Comparison of ENCODE assay signal across 13 cellular contexts in the genomic region with DNA sequence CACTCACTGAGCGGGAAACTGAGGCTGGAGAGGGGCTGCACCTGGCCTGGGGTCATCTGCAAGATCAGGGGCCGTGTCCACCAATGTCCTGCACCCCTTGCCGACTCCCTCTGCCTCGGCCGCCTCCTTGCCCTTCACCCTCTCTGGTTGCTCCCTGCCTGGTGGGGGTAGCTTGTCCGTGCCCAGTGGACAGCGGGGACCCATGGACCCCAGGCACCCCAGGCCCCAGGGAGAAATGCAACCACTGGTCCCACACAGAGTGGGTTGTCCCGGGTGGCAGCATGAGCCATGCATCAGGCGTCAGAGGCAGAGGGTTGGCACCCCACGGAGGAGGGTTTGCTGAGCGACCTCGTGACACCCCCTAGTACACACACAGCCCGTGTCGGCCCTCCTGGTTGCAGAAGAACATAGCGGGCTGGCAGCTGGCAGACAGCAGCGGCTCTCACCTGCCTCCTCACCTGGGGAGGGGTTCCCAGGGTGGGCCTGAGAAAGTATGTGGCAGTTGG. TPM values are rescaled to one million over a fixed set of nuclear protein-coding genes. Genes with fewer than 3 reads are reported as not detected.
A peak's percentile ranks its signal among the peaks of the same experiment; 100 is the strongest.
DNase-seq lines count a peak whose midpoint lies in the region; ATAC-seq, FAIRE-seq and TF ChIP-seq lines count a peak whose summit lies in the region.
"Had no signal": no experiment of that assay in that cellular context is flagged by ENCODE, and none has a peak within 500 bp of the region (broad histone marks: within the 10 kb centered on the region; RNA-seq: fewer than 3 reads in every experiment).

No MANE protein-coding gene starts in this region.

- TF ChIP-seq CTCF in SK-N-SH (IDR thresholded peaks at IDR 0.05) (no peak), K562 (IDR thresholded peaks at IDR 0.05 in 2 of 3, conservative IDR thresholded peaks at IDR 0.05 in 1 of 3; ENCODE audit: insufficient read depth in 2 of 3, low read depth in 1 of 3, low read length in 3 of 3) (no peak), neural cell (IDR thresholded peaks at IDR 0.05; ENCODE audit: poor library complexity, severe bottlenecking) (no peak)

- H3K79me2 ChIP-seq in SK-N-SH (ENCODE audit: insufficient read depth) (no peaks in the 10 kb centered on the region), K562 (ENCODE audit: control insufficient read depth, insufficient read depth, low read length) (no peaks in the 10 kb centered on the region), neural cell (replicated peaks; ENCODE audit: insufficient read depth, low read length) (no peaks in the 10 kb centered on the region)

- TF ChIP-seq RAD21 in SK-N-SH (IDR thresholded peaks at IDR 0.05; ENCODE audit: low read length) (no peak), K562 (CRISPR knock-in tag; conservative IDR thresholded peaks at IDR 0.05 in 1 of 2, IDR thresholded peaks at IDR 0.05 in 1 of 2) (no peak), neural cell (conservative IDR thresholded peaks at IDR 0.05) (no peak)

- H3F3A ChIP-seq in SK-N-SH (replicated peaks; ENCODE audit: insufficient read depth) (peaks cover 14% of the 10 kb centered on the region), neural cell (ENCODE audit: insufficient read depth, low read length, poor library complexity, severe bottlenecking) (no peaks in the 10 kb centered on the region)

- DNase-seq in SK-N-SH: no peak
- DNase-seq in K562 (ENCODE audit: extremely low read depth in 1 of 4, low spot score in 3 of 4): no peak
- DNase-seq: DMS153, NCI-H2029, NCI-H510A had no signal

- H4K20me1 ChIP-seq in SK-N-SH (ENCODE audit: insufficient read depth) (no peaks in the 10 kb centered on the region), K562 (replicated peaks; ENCODE audit: control insufficient read depth, insufficient read depth, low read length) (no peaks in the 10 kb centered on the region), neural cell (ENCODE audit: insufficient read depth) (no peaks in the 10 kb centered on the region)

- POLR2A ChIA-PET in SK-N-SH (lab: Yijun Ruan, JAX) (interaction anchor here (0.6 kb wide), 1 partner anchor 599 kb away, joined by 3 read pairs; no protein-coding TSS in a partner anchor), K562 (lab: Yijun Ruan, JAX) (no interaction called here)

- TF ChIP-seq EP300 in SK-N-SH (IDR thresholded peaks at IDR 0.05; ENCODE audit: borderline replicate concordance in 1 of 2, low read depth in 1 of 2, low read length in 1 of 2): no peak
- no peak for TF ChIP-seq EP300 in K562 (IDR thresholded peaks at IDR 0.05; ENCODE audit: low read length)
- no peak for TF ChIP-seq EP300 in neural cell (conservative IDR thresholded peaks at IDR 0.05; ENCODE audit: poor library complexity, severe bottlenecking)

- H3K4me3 ChIP-seq in SK-N-SH (ENCODE audit: low read depth in 2 of 2, low read length in 1 of 2) (no peak overlapping the region), HUES6 (ENCODE audit: low read depth, low read length) (peak overlapping the region; percentile 49), K562 (no peak overlapping the region), neural cell (ENCODE audit: low read length) (no peak overlapping the region)

- CTCF ChIA-PET in SK-N-SH (lab: Yijun Ruan, JAX) (interaction anchor here (1.0 to 3.0 kb wide), 6 partner anchors 9 to 59 kb away, joined by 3 to 23 read pairs (median 5); a partner anchor contains a TSS), K562 (lab: Yijun Ruan, JAX; ENCODE audit: low intra/inter-chr PET ratio) (no interaction called here)

- ATAC-seq in SK-N-SH treated with all-trans-retinoic acid at 6 μM for 48 hours: no peak
- ATAC-seq in K562: no peak
- no peak for ATAC-seq in GM19397 (IDR thresholded peaks at IDR 0.05; ENCODE audit: unreplicated experiment)
- no peak for ATAC-seq in GM19351 (IDR thresholded peaks at IDR 0.05; ENCODE audit: unreplicated experiment)
- no peak for ATAC-seq in HG03442 (IDR thresholded peaks at IDR 0.05; ENCODE audit: unreplicated experiment)

- H3K4me2 ChIP-seq in SK-N-SH (0 out of 2 replicates have a peak overlapping the region, but pooled peaks have one; percentile 47), K562 (ENCODE audit: insufficient read depth, low read length) (no peak overlapping the region), neural cell (ENCODE audit: low read length) (no peak overlapping the region)

- H3K4me1 ChIP-seq in SK-N-SH (ENCODE audit: control insufficient read depth in 1 of 2, insufficient read depth in 2 of 2, low read depth in 1 of 2, low read length in 1 of 2) (peaks cover 5 to 15% of the 10 kb centered on the region in 2 experiments; a peak in 2 of 4 replicates), HUES6 (ENCODE audit: control insufficient read depth, insufficient read depth, low read length) (peaks cover 7% of the 10 kb centered on the region; the same call in 1 of the 2 replicates), K562 (replicated peaks in 1 of 2; ENCODE audit: control insufficient read depth in 2 of 2, insufficient read depth in 2 of 2, low read length in 2 of 2) (peaks cover 12 to 67% of the 10 kb centered on the region in 2 experiments; a peak in 4 of 5 replicates)

- WGBS in SK-N-SH (ENCODE audit: low lambda C conversion rate): 41% methylated on average over 10 of the region's 16 CpGs
- WGBS in K562 (ENCODE audit: insufficient coverage, low coverage, missing lambda C conversion rate): 85% methylated on average over 16 of the region's 16 CpGs

- H3K9me2 ChIP-seq in SK-N-SH (no peaks in the 10 kb centered on the region), neural cell (ENCODE audit: insufficient read depth, low read length) (no peaks in the 10 kb centered on the region)

- H3K27ac ChIP-seq in SK-N-SH (ENCODE audit: low read depth in 2 of 2, low read length in 1 of 2) (no peak overlapping the region), HUES6 (ENCODE audit: low read depth, low read length) (no peak overlapping the region), K562 (ENCODE audit: extremely low read depth, low read depth, low read length) (no peak overlapping the region), neural cell (ENCODE audit: low read length) (no peak overlapping the region)
- H3K27ac ChIP-seq: 22Rv1 had no signal

- H3K9me1 ChIP-seq in K562 (ENCODE audit: control insufficient read depth, insufficient read depth, low read length): no peaks in the 10 kb centered on the region

- FAIRE-seq in K562 (lab: Jason Lieb, UNC): no peak

- no TSS peak for BruUV-seq in K562 (replicated peaks; lab: Mats Ljungman, UMichigan)

- H3K36me3 ChIP-seq in SK-N-SH (replicated peaks in 1 of 2; ENCODE audit: control insufficient read depth in 1 of 2, insufficient read depth in 2 of 2, low read length in 1 of 2): no peaks in the 10 kb centered on the region
- no peaks in the 10 kb centered on the region for H3K36me3 ChIP-seq in HUES6 (ENCODE audit: control insufficient read depth, insufficient read depth, low read length)
- peaks cover 10% of the 10 kb centered on the region; the same call in 2 of the 3 replicates for H3K36me3 ChIP-seq in K562 (ENCODE audit: control insufficient read depth, insufficient read depth, low read length)
- H3K36me3 ChIP-seq in neural cell (ENCODE audit: insufficient read depth, low read length): no peaks in the 10 kb centered on the region

- TF ChIP-seq POLR2A in K562 (conservative IDR thresholded peaks at IDR 0.05): no peak

- in situ Hi-C loops in K562 (cut with MboI): no loop called here

- H3K9me3 ChIP-seq in SK-N-SH (no peaks in the 10 kb centered on the region), HUES6 (ENCODE audit: control insufficient read depth, insufficient read depth, low read depth, low read length) (peaks cover 4% of the 10 kb centered on the region), K562 (replicated peaks; ENCODE audit: control insufficient read depth, insufficient read depth, low read depth, low read length) (no peaks in the 10 kb centered on the region), neural cell (ENCODE audit: low read length) (no peaks in the 10 kb centered on the region)

- H3K27me3 ChIP-seq in SK-N-SH (ENCODE audit: insufficient read depth) (0 out of 2 replicates have a peak, but pooled peaks cover 5% of the 10 kb centered on the region), HUES6 (ENCODE audit: control insufficient read depth, insufficient read depth, low read length) (peaks cover 41% of the 10 kb centered on the region), K562 (ENCODE audit: control insufficient read depth in 2 of 2, insufficient read depth in 2 of 2, low read length in 2 of 2) (no peaks in the 10 kb centered on the region), neural cell (ENCODE audit: insufficient read depth, low read depth, low read length) (peaks cover 5% of the 10 kb centered on the region)

- intact Hi-C loops in K562 (cut with micrococcal nuclease): no loop called here

- no peak overlapping the region for H3K9ac ChIP-seq in SK-N-SH
- H3K9ac ChIP-seq in HUES6 (ENCODE audit: low read length): no peak overlapping the region
- H3K9ac ChIP-seq in K562 (ENCODE audit: insufficient read depth in 1 of 2, low read depth in 2 of 2, low read length in 2 of 2): peak overlapping the region in 1 of 2 experiments; percentile 93; a peak in 2 of 4 replicates
- peak overlapping the region; percentile 1 for H3K9ac ChIP-seq in neural cell (ENCODE audit: low read length)

- H2AFZ ChIP-seq in SK-N-SH (ENCODE audit: low read depth) (no peak overlapping the region), K562 (ENCODE audit: low read depth, low read length) (no peak overlapping the region; the same call in 1 of the 2 replicates), neural cell (ENCODE audit: low read depth, low read length) (no peak overlapping the region)

RNA-seq across cellular contexts. Expression of a gene that starts 8.8 kb away (rescaled TPM):
- polyA plus RNA-seq in SK-N-SH (2012; rRNA removed) (5.7 and 6.3 TPM in 2 replicates), K562 (2011; rRNA removed) (4.4 and 6.3 TPM in 2 replicates), K562 (2014; fragmentation: Illumina TruSeq; extraction: Trizol) (4.1 and 5.0 TPM in 2 replicates), K562 (2014; fragmentation: Nextera tagmentation; extraction: Ambion mirVana) (1 to 10 TPM; 1.0 to 1.3 TPM), K562 (2014; rRNA removed) (8.4 and 9.8 TPM in 2 replicates), neural cell (not detected in 2 replicates)
- polyA plus RNA-seq in SK-N-SH (2012; cell fraction: cytosol; rRNA removed): 2.8 and 3.8 TPM in 2 replicates
- 26.7 and 27.1 TPM in 2 replicates for polyA plus RNA-seq in SK-N-SH (2012; cell fraction: nucleus; rRNA removed)
- total RNA-seq in K562 (2011; cell fraction: chromatin; rRNA removed; ENCODE audit: low replicate concordance): 12.1 and 28.8 TPM in 2 replicates
- 14.1 and 17.5 TPM in 2 replicates for total RNA-seq in K562 (2011; cell fraction: nucleolus; rRNA removed)
- total RNA-seq in K562 (2011; cell fraction: nucleoplasm; rRNA removed): 11.6 and 15.2 TPM in 2 replicates
- total RNA-seq in K562 (2014; rRNA removed) (3.0 and 4.7 TPM in 2 replicates), K562 (2014; rRNA removed; fragmentation: Illumina TruSeq; extraction: Trizol) (1.2 and 1.8 TPM in 2 replicates), K562 (2015; rRNA removed; fragmentation: Illumina TruSeq; extraction: Trizol) (2.0 and 2.8 TPM in 2 replicates), K562 (2021) (9.4 and 11.6 TPM in 2 replicates)
- 7.7 and 18.9 TPM in 2 replicates for polyA plus RNA-seq in K562 (2011; cell fraction: cytosol; rRNA removed)
- 18.1 and 35.5 TPM in 2 replicates for polyA plus RNA-seq in K562 (2011; cell fraction: nucleus; rRNA removed)
- polyA plus RNA-seq in K562 (2012): 7.6 and 10.3 TPM in 2 replicates
- polyA minus RNA-seq in K562 (2011; rRNA and poly(A)+ RNA removed): 1.6 and 2.7 TPM in 2 replicates
- 5.6 and 15.1 TPM in 2 replicates for polyA minus RNA-seq in K562 (2011; cell fraction: cytosol; rRNA and poly(A)+ RNA removed)
- 3.1 and 4.4 TPM in 2 replicates for polyA minus RNA-seq in K562 (2011; cell fraction: nucleus; rRNA and poly(A)+ RNA removed)
- not detected in 2 replicates for polyA minus RNA-seq in neural cell
- polyA plus RNA-seq: CD14-positive monocyte had no signal

RNA-seq across cellular contexts. Expression of a gene that starts 13.0 kb away (rescaled TPM):
- polyA plus RNA-seq in SK-N-SH (2012; rRNA removed) (6.8 and 9.1 TPM in 2 replicates), K562 (2011; rRNA removed) (18.4 and 36.3 TPM in 2 replicates), K562 (2014; fragmentation: Illumina TruSeq; extraction: Trizol) (12.7 and 36.9 TPM in 2 replicates), K562 (2014; fragmentation: Nextera tagmentation; extraction: Ambion mirVana) (1 to 10 TPM; 1.2 to 1.9 TPM), K562 (2014; rRNA removed) (31.8 and 34.1 TPM in 2 replicates), neural cell (10.7 and 17.0 TPM in 2 replicates)
- 4.0 and 5.0 TPM in 2 replicates for polyA plus RNA-seq in SK-N-SH (2012; cell fraction: cytosol; rRNA removed)
- polyA plus RNA-seq in SK-N-SH (2012; cell fraction: nucleus; rRNA removed): 5.8 and 6.7 TPM in 2 replicates
- total RNA-seq in K562 (2011; cell fraction: chromatin; rRNA removed; ENCODE audit: low replicate concordance): 24.8 and 67.6 TPM in 2 replicates
- 113 and 120 TPM in 2 replicates for total RNA-seq in K562 (2011; cell fraction: nucleolus; rRNA removed)
- 64.9 and 67.3 TPM in 2 replicates for total RNA-seq in K562 (2011; cell fraction: nucleoplasm; rRNA removed)
- total RNA-seq in K562 (2014; rRNA removed) (22.1 and 31.4 TPM in 2 replicates), K562 (2014; rRNA removed; fragmentation: Illumina TruSeq; extraction: Trizol) (5.7 and 7.8 TPM in 2 replicates), K562 (2015; rRNA removed; fragmentation: Illumina TruSeq; extraction: Trizol) (12.2 and 14.5 TPM in 2 replicates), K562 (2021) (64.2 and 66.3 TPM in 2 replicates)
- 26.8 and 94.4 TPM in 2 replicates for polyA plus RNA-seq in K562 (2011; cell fraction: cytosol; rRNA removed)
- polyA plus RNA-seq in K562 (2011; cell fraction: nucleus; rRNA removed): 24.1 and 41.5 TPM in 2 replicates
- 43.3 and 57.4 TPM in 2 replicates for polyA plus RNA-seq in K562 (2012)
- polyA minus RNA-seq in K562 (2011; rRNA and poly(A)+ RNA removed): 11.2 and 16.1 TPM in 2 replicates
- 42.9 and 55.0 TPM in 2 replicates for polyA minus RNA-seq in K562 (2011; cell fraction: cytosol; rRNA and poly(A)+ RNA removed)
- polyA minus RNA-seq in K562 (2011; cell fraction: nucleus; rRNA and poly(A)+ RNA removed): 9.6 and 11.7 TPM in 2 replicates
- polyA minus RNA-seq in neural cell: 6.6 and 8.5 TPM in 2 replicates

RNA-seq across cellular contexts. Expression of a gene that starts 13.8 kb away (rescaled TPM):
- 5.8 and 6.6 TPM in 2 replicates for polyA plus RNA-seq in SK-N-SH (2012; rRNA removed)
- 1.1 and 1.5 TPM in 2 replicates for polyA plus RNA-seq in SK-N-SH (2012; cell fraction: cytosol; rRNA removed)
- polyA plus RNA-seq in SK-N-SH (2012; cell fraction: nucleus; rRNA removed): 69.2 and 138 TPM in 2 replicates
- 10.1 and 40.2 TPM in 2 replicates for total RNA-seq in K562 (2011; cell fraction: chromatin; rRNA removed; ENCODE audit: low replicate concordance)
- total RNA-seq in K562 (2011; cell fraction: nucleolus; rRNA removed): 32.6 and 34.9 TPM in 2 replicates
- total RNA-seq in K562 (2011; cell fraction: nucleoplasm; rRNA removed): 10.8 and 20.5 TPM in 2 replicates
- total RNA-seq in K562 (2014; rRNA removed): 2.2 and 3.4 TPM in 2 replicates
- 0.29 TPM in 2 replicates for total RNA-seq in K562 (2014; rRNA removed; fragmentation: Illumina TruSeq; extraction: Trizol)
- 1.2 and 1.5 TPM in 2 replicates for total RNA-seq in K562 (2015; rRNA removed; fragmentation: Illumina TruSeq; extraction: Trizol)
- 5.7 and 7.0 TPM in 2 replicates for total RNA-seq in K562 (2021)
- 2.7 and 5.1 TPM in 2 replicates for polyA plus RNA-seq in K562 (2011; rRNA removed)
- 2.9 and 4.0 TPM in 2 replicates for polyA plus RNA-seq in K562 (2011; cell fraction: cytosol; rRNA removed)
- polyA plus RNA-seq in K562 (2011; cell fraction: nucleus; rRNA removed): 56.5 and 86.1 TPM in 2 replicates
- polyA plus RNA-seq in K562 (2012): 6.2 and 8.3 TPM in 2 replicates
- polyA plus RNA-seq in K562 (2014; fragmentation: Illumina TruSeq; extraction: Trizol): 0.85 and 2.2 TPM in 2 replicates
- under 1 TPM in 1 of 2 experiments, not detected in 1; 0.01 TPM for polyA plus RNA-seq in K562 (2014; fragmentation: Nextera tagmentation; extraction: Ambion mirVana)
- 4.8 and 9.1 TPM in 2 replicates for polyA plus RNA-seq in K562 (2014; rRNA removed)
- polyA minus RNA-seq in K562 (2011; rRNA and poly(A)+ RNA removed): 0.35 and 0.60 TPM in 2 replicates
- 1.9 and 8.5 TPM in 2 replicates for polyA minus RNA-seq in K562 (2011; cell fraction: cytosol; rRNA and poly(A)+ RNA removed)
- 10.0 and 12.4 TPM in 2 replicates for polyA minus RNA-seq in K562 (2011; cell fraction: nucleus; rRNA and poly(A)+ RNA removed)
- polyA plus RNA-seq in neural cell: 11.8 and 24.1 TPM in 2 replicates
- polyA minus RNA-seq in neural cell: 6.1 and 6.8 TPM in 2 replicates

RNA-seq across cellular contexts. Expression of a gene that starts 19.9 kb away (rescaled TPM):
- 0.03 TPM in 1 of 2 replicates, not detected in the other for polyA plus RNA-seq in SK-N-SH (2012; rRNA removed)
- not detected in 2 replicates for polyA plus RNA-seq in SK-N-SH (2012; cell fraction: cytosol; rRNA removed)
- polyA plus RNA-seq in SK-N-SH (2012; cell fraction: nucleus; rRNA removed): 0.35 and 0.39 TPM in 2 replicates
- total RNA-seq in K562 (2011; cell fraction: chromatin; rRNA removed; ENCODE audit: low replicate concordance): 0.25 and 1.2 TPM in 2 replicates
- total RNA-seq in K562 (2011; cell fraction: nucleolus; rRNA removed): 0.53 and 0.83 TPM in 2 replicates
- total RNA-seq in K562 (2011; cell fraction: nucleoplasm; rRNA removed): 0.44 and 0.53 TPM in 2 replicates
- 0.12 and 0.23 TPM in 2 replicates for total RNA-seq in K562 (2014; rRNA removed)
- not detected in 2 replicates for total RNA-seq in K562 (2014; rRNA removed; fragmentation: Illumina TruSeq; extraction: Trizol)
- not detected in 2 replicates for total RNA-seq in K562 (2015; rRNA removed; fragmentation: Illumina TruSeq; extraction: Trizol)
- 0.16 TPM in 1 of 2 replicates, not detected in the other for total RNA-seq in K562 (2021)
- polyA plus RNA-seq in K562 (2011; rRNA removed): 0.04 and 0.08 TPM in 2 replicates
- polyA plus RNA-seq in K562 (2011; cell fraction: cytosol; rRNA removed): 0.06 and 0.16 TPM in 2 replicates
- 0.81 and 1.6 TPM in 2 replicates for polyA plus RNA-seq in K562 (2011; cell fraction: nucleus; rRNA removed)
- polyA plus RNA-seq in K562 (2012): 0.08 TPM in 1 of 2 replicates, not detected in the other
- not detected in 2 replicates for polyA plus RNA-seq in K562 (2014; fragmentation: Illumina TruSeq; extraction: Trizol)
- polyA plus RNA-seq in K562 (2014; fragmentation: Nextera tagmentation; extraction: Ambion mirVana): not detected
- 0.07 and 0.27 TPM in 2 replicates for polyA plus RNA-seq in K562 (2014; rRNA removed)
- not detected in 2 replicates for polyA minus RNA-seq in K562 (2011; rRNA and poly(A)+ RNA removed)
- polyA minus RNA-seq in K562 (2011; cell fraction: cytosol; rRNA and poly(A)+ RNA removed): not detected in 2 replicates
- polyA minus RNA-seq in K562 (2011; cell fraction: nucleus; rRNA and poly(A)+ RNA removed): 0.67 TPM in 2 replicates
- 3.6 and 7.1 TPM in 2 replicates for polyA plus RNA-seq in neural cell
- polyA minus RNA-seq in neural cell: 0.81 and 1.2 TPM in 2 replicates
- polyA plus RNA-seq: CD14-positive monocyte had no signal

RNA-seq across cellular contexts. Expression of a gene that starts 25.0 kb away (rescaled TPM):
- polyA plus RNA-seq in SK-N-SH (2012; rRNA removed) (23.4 and 25.3 TPM in 2 replicates), K562 (2011; rRNA removed) (25.3 and 27.6 TPM in 2 replicates), K562 (2014; fragmentation: Illumina TruSeq; extraction: Trizol) (36.1 and 45.1 TPM in 2 replicates), K562 (2014; fragmentation: Nextera tagmentation; extraction: Ambion mirVana) (1 to 10 TPM in 1 of 2 experiments, under 1 TPM in 1; 0.79 to 4.5 TPM), K562 (2014; rRNA removed) (96.0 TPM in 2 replicates), neural cell (80.2 and 108 TPM in 2 replicates)
- 11.5 and 20.3 TPM in 2 replicates for polyA plus RNA-seq in SK-N-SH (2012; cell fraction: cytosol; rRNA removed)
- 27.2 and 30.6 TPM in 2 replicates for polyA plus RNA-seq in SK-N-SH (2012; cell fraction: nucleus; rRNA removed)
- 67.3 and 231 TPM in 2 replicates for total RNA-seq in K562 (2011; cell fraction: chromatin; rRNA removed; ENCODE audit: low replicate concordance)
- total RNA-seq in K562 (2011; cell fraction: nucleolus; rRNA removed): 138 and 165 TPM in 2 replicates
- total RNA-seq in K562 (2011; cell fraction: nucleoplasm; rRNA removed): 70.2 and 72.2 TPM in 2 replicates
- total RNA-seq in K562 (2014; rRNA removed) (79.4 and 86.1 TPM in 2 replicates), K562 (2014; rRNA removed; fragmentation: Illumina TruSeq; extraction: Trizol) (6.5 and 9.6 TPM in 2 replicates), K562 (2015; rRNA removed; fragmentation: Illumina TruSeq; extraction: Trizol) (40.6 and 42.3 TPM in 2 replicates), K562 (2021) (68.3 and 73.1 TPM in 2 replicates)
- polyA plus RNA-seq in K562 (2011; cell fraction: cytosol; rRNA removed): 55.4 and 125 TPM in 2 replicates
- polyA plus RNA-seq in K562 (2011; cell fraction: nucleus; rRNA removed): 35.5 and 63.8 TPM in 2 replicates
- 46.1 and 46.4 TPM in 2 replicates for polyA plus RNA-seq in K562 (2012)
- polyA minus RNA-seq in K562 (2011; rRNA and poly(A)+ RNA removed): 2.2 and 6.5 TPM in 2 replicates
- 21.9 and 26.5 TPM in 2 replicates for polyA minus RNA-seq in K562 (2011; cell fraction: cytosol; rRNA and poly(A)+ RNA removed)
- polyA minus RNA-seq in K562 (2011; cell fraction: nucleus; rRNA and poly(A)+ RNA removed): 18.2 and 20.3 TPM in 2 replicates
- 33.8 and 39.9 TPM in 2 replicates for polyA minus RNA-seq in neural cell
